Comparison of ENCODE assay signal across 8 cellular contexts in the genomic region with DNA sequence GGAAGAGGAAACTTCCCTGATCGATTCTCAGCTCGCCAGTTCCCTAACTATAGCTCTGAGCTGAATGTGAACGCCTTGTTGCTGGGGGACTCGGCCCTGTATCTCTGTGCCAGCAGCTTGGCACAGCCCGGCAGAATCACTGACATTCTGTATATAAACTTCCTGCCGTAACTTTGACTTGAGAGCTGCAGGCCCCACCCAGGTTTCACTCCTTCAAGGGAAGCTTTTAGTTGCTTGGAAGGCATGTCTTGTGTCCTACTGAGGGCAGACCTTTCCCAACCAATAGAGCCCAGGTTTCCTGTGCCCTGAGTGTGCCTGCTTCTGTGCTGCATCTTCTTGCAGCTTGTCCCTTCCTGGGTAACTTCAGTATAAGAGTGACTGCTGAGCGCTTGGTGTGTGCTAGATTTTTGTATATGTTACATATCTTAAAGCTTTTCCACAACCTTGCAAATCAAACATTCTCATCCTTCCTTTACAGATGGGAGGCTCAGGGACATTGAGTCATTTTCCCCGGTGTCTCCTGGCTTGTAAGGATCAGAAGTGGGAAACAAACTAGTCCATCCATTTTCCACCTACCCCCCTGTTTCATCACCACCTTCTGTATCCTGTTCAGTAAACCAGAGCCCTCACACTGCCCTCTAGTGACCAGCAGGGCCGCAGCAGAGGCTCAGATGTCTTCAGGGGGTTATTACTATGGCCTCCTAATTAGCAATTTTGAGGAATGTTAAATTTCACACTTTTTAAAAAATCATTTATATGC.
A peak's percentile ranks its signal among the peaks of the same experiment; 100 is the strongest.
DNase-seq lines count a peak whose midpoint lies in the region; ATAC-seq, FAIRE-seq and TF ChIP-seq lines count a peak whose summit lies in the region.

No MANE protein-coding gene starts in this region.

- peak; percentile 39 for DNase-seq in NK-92 treated with Interleukin-12 subunit alpha and Interleukin-12 subunit beta, amount 100 ng/mL, for 24 hours (lab: John Stamatoyannopoulos, UW)
- DNase-seq in NK-92 (lab: John Stamatoyannopoulos, UW; ENCODE audit: unreplicated experiment) (no peak), HEK293T (ENCODE audit: extremely low spot score) (peak; percentile 62), NCI-H69 (lab: John Stamatoyannopoulos, UW) (peak; percentile 52), activated T-cell treated with anti-CD3 and anti-CD28 coated beads for 4 hours (peak; percentile 31), fibroblast of gingiva (ENCODE audit: low read depth) (peak; percentile 39), pancreas (peak in 1 of 6 donors; percentile 35), aorta (no peak)

- no peaks in the 10 kb centered on the region for H3K36me3 ChIP-seq in pancreas
- no peaks in the 10 kb centered on the region for H3K36me3 ChIP-seq in aorta (ENCODE audit: control insufficient read depth in 1 of 2, insufficient read depth in 2 of 2, low read length in 1 of 2)

- CTCF ChIA-PET in HEK293T (lab: Yijun Ruan, JAX): interaction anchor here (0.6 to 1.7 kb wide), 11 partner anchors 10 to 1588 kb away, joined by 3 to 12 read pairs (median 4); no protein-coding TSS in a partner anchor

- H3K9me3 ChIP-seq in pancreas (no peaks in the 10 kb centered on the region), aorta (ENCODE audit: control insufficient read depth, low read length) (no peaks in the 10 kb centered on the region)

- H3K4me3 ChIP-seq in pancreas (no peak overlapping the region), aorta (ENCODE audit: low read length in 2 of 2) (no peak overlapping the region)

- 70 to 72% methylated on average over 9 of the region's 9 CpGs for WGBS in pancreas, 2 donors
- WGBS in aorta, 2 donors: 50 to 53% methylated on average over 9 of the region's 9 CpGs

- intact Hi-C loops in pancreas (cut with DNase I): no loop called here
- intact Hi-C loops in aorta (cut with DNase I): no loop called here

- H3K27me3 ChIP-seq in pancreas (no peaks in the 10 kb centered on the region), aorta (ENCODE audit: control insufficient read depth in 1 of 2, insufficient read depth in 2 of 2, low read length in 1 of 2) (no peaks in the 10 kb centered on the region)

- FAIRE-seq in pancreas (lab: Jason Lieb, UNC): no peak

- ATAC-seq in pancreas (peak; percentile 40 to 76 (median 74)), aorta (ENCODE audit: low FRiP score) (no peak)

- H3K27ac ChIP-seq in pancreas (no peak overlapping the region), aorta (ENCODE audit: low read depth in 1 of 2, low read length in 2 of 2) (no peak overlapping the region)

- POLR2A ChIA-PET in HEK293T (lab: Yijun Ruan, JAX): no interaction called here

- no peaks in the 10 kb centered on the region for H3K4me1 ChIP-seq in pancreas
- no peaks in the 10 kb centered on the region for H3K4me1 ChIP-seq in aorta (ENCODE audit: control insufficient read depth in 1 of 2, insufficient read depth in 2 of 2, low read length in 2 of 2)

- peak; percentile 16 to 56 (median 44) for TF ChIP-seq CTCF in pancreas (IDR thresholded peaks at IDR 0.05)

TF ChIP-seq in HEK293T, 16 proteins besides CTCF, POLR2A, EP300 and RAD21:
- no peak for TF ChIP-seq LEF1 (IDR thresholded peaks at IDR 0.05; ENCODE audit: borderline replicate concordance)
- TF ChIP-seq L3MBTL2 (conservative IDR thresholded peaks at IDR 0.05): no peak
- TF ChIP-seq HDGF (IDR thresholded peaks at IDR 0.05; ENCODE audit: borderline replicate concordance): no peak
- no peak for TF ChIP-seq CTBP1 (IDR thresholded peaks at IDR 0.05; ENCODE audit: borderline replicate concordance)
- no peak for TF ChIP-seq SP1 (IDR thresholded peaks at IDR 0.05)
- no peak for TF ChIP-seq NFRKB (IDR thresholded peaks at IDR 0.05)
- no peak for TF ChIP-seq SUZ12 (IDR thresholded peaks at IDR 0.05)
- TF ChIP-seq ZNF384 (IDR thresholded peaks at IDR 0.05): no peak
- no peak for TF ChIP-seq ELF4 (IDR thresholded peaks at IDR 0.05)
- no peak for TF ChIP-seq ARNT (IDR thresholded peaks at IDR 0.05)
TF ChIP-seq in HEK293T: peak in this region for 0.

Comparison
In these comparisons a context has a peak if more than half of its experiments do, and no peak if none do; other contexts are left out.
1. DNase-seq: peak in NK-92 treated with Interleukin-12 subunit alpha and Interleukin-12 subunit beta, amount 100 ng/mL, for 24 hours (single experiment), HEK293T (single experiment), NCI-H69 (single experiment), activated T-cell treated with anti-CD3 and anti-CD28 coated beads for 4 hours (single experiment) and fibroblast of gingiva (single experiment); none in NK-92 (single experiment) and aorta (0 of 2).